In the genomic region with DNA sequence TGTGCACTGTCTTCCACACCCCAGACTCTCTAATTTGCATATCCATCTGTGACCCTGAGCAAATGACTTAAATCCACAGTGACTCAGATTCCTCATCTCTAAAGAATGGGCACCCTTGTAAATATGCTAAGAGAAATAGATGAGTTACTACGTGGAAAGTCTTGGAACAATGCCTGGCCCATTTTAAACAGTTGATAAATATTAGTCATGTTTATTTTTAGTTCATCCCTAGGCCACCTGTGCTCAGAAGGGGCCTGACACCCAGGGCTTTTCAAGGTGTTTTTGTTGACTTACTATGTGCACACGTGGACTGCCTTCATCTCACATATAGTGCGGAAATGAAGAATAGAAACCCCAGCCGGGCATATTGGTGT, we compare ENCODE assay signal across 10 cellular contexts. TPM values are rescaled to one million over a fixed set of nuclear protein-coding genes. Genes with fewer than 3 reads are reported as not detected.
DNase-seq lines count a peak whose midpoint lies in the region; ATAC-seq and TF ChIP-seq lines count a peak whose summit lies in the region.
"Had no signal": no experiment of that assay in that cellular context is flagged by ENCODE, and none has a peak within 500 bp of the region (broad histone marks: within the 10 kb centered on the region; RNA-seq: fewer than 3 reads in every experiment).

No MANE protein-coding gene starts in this region.

- DNase-seq in AG08396 (ENCODE audit: low spot score): peak; percentile 73
- peak; percentile 95 for DNase-seq in HT-29 (ENCODE audit: low spot score)
- peak; percentile 72 to 87 (median 80) for DNase-seq in adrenal gland
- DNase-seq in kidney glomerular epithelial cell (lab: John Stamatoyannopoulos, UW): peak; percentile 95
- DNase-seq in trophoblast cell: no peak
- no peak for DNase-seq in NOMO-1 (lab: John Stamatoyannopoulos, UW; ENCODE audit: unreplicated experiment in 2 of 2)
- DNase-seq in T-helper 2 cell treated with Interferon-gamma antibody and Interleukin-4, amounts not matched to agents 5 μg/mL and 100 μg/mL, for 36 hours (ENCODE audit: low spot score): no peak
- DNase-seq: NCI-H526 treated with DMSO at 0.1 percent for 48 hours had no signal

- TF ChIP-seq CTCF in adrenal gland (IDR thresholded peaks at IDR 0.05): no peak

- H3K27me3 ChIP-seq in adrenal gland: no peaks in the 10 kb centered on the region
- H3K27me3 ChIP-seq in trophoblast cell (ENCODE audit: insufficient read depth, low read length): no peaks in the 10 kb centered on the region

- H3K4me1 ChIP-seq in adrenal gland (replicated peaks in 1 of 2) (peaks cover 8 to 26% of the 10 kb centered on the region in 2 donors), trophoblast cell (ENCODE audit: control insufficient read depth in 1 of 2, insufficient read depth in 2 of 2, low read length in 2 of 2) (peaks cover 0 to 5% of the 10 kb centered on the region in 2 experiments)

- intact Hi-C loops in adrenal gland (cut with DNase I): no loop called here

- peaks cover 6% of the 10 kb centered on the region for H3K27me3 Mint-ChIP-seq in T-helper 2 cell treated with Interferon-gamma antibody and Interleukin-4, amounts not matched to agents 5 μg/mL and 100 μg/mL, for 36 hours (ENCODE audit: low read depth)

- H3K79me2 ChIP-seq in trophoblast cell (ENCODE audit: control insufficient read depth, insufficient read depth, low read length, poor library complexity): no peaks in the 10 kb centered on the region

- H3K4me1 Mint-ChIP-seq in T-helper 2 cell treated with Interferon-gamma antibody and Interleukin-4, amounts not matched to agents 5 μg/mL and 100 μg/mL, for 36 hours (ENCODE audit: low read depth): peaks cover 2% of the 10 kb centered on the region
- H3K4me1 Mint-ChIP-seq: memory B cell had no signal

- H3K9me3 Mint-ChIP-seq in T-helper 2 cell treated with Interferon-gamma antibody and Interleukin-4, amounts not matched to agents 5 μg/mL and 100 μg/mL, for 36 hours: peaks cover 6% of the 10 kb centered on the region

- H3K9me3 ChIP-seq in adrenal gland (replicated peaks in 1 of 3) (peaks cover 0 to 3% (median 0%) of the 10 kb centered on the region in 3 donors), trophoblast cell (ENCODE audit: insufficient read depth, low read depth, low read length) (peaks cover 2% of the 10 kb centered on the region)

- H3K27ac ChIP-seq in adrenal gland (peak overlapping the region; percentile 81 to 95 (median 91)), trophoblast cell (ENCODE audit: low read depth, low read length) (no peak overlapping the region)

- 25 to 40% (median 29%) methylated on average over 4 of the region's 4 CpGs for whole genome bisulfite sequencing in adrenal gland, 4 donors
- no CpG with 5 or more reads among the region's 4 CpGs for WGBS in trophoblast cell (ENCODE audit: extremely low coverage, insufficient coverage, insufficient read length)

- no peak overlapping the region for H3K18ac ChIP-seq in trophoblast cell (ENCODE audit: low read length)

- no peak overlapping the region for H3K23ac ChIP-seq in trophoblast cell (ENCODE audit: low read length)

- no peaks in the 10 kb centered on the region for H3K79me1 ChIP-seq in trophoblast cell (ENCODE audit: low read length)

- H2BK12ac ChIP-seq in trophoblast cell (ENCODE audit: low read length): no peak overlapping the region

- H3K27ac Mint-ChIP-seq in T-helper 2 cell treated with Interferon-gamma antibody and Interleukin-4, amounts not matched to agents 5 μg/mL and 100 μg/mL, for 36 hours: no peak overlapping the region
- H3K27ac Mint-ChIP-seq: memory B cell had no signal

- no peak overlapping the region for H2BK120ac ChIP-seq in trophoblast cell (ENCODE audit: insufficient read depth, low read length, poor library complexity)

- H3K4me3 ChIP-seq in adrenal gland: no peak overlapping the region
- no peak overlapping the region for H3K4me3 ChIP-seq in trophoblast cell (ENCODE audit: low read depth, low read length)

- no peak overlapping the region for H2AK5ac ChIP-seq in trophoblast cell (ENCODE audit: low read length)

- no peak overlapping the region for H4K8ac ChIP-seq in trophoblast cell (ENCODE audit: low read depth, low read length)

- H4K12ac ChIP-seq in trophoblast cell (ENCODE audit: low read depth, low read length): no peak overlapping the region

- no peak overlapping the region for H2AFZ ChIP-seq in trophoblast cell (ENCODE audit: insufficient read depth, low read length, poor library complexity)

- peaks cover 2% of the 10 kb centered on the region for H3K36me3 Mint-ChIP-seq in T-helper 2 cell treated with Interferon-gamma antibody and Interleukin-4, amounts not matched to agents 5 μg/mL and 100 μg/mL, for 36 hours (ENCODE audit: low read depth)
- H3K36me3 Mint-ChIP-seq: memory B cell had no signal

- no peak overlapping the region for H3K9ac ChIP-seq in trophoblast cell (ENCODE audit: low read length)

- ATAC-seq in GM18511 (IDR thresholded peaks at IDR 0.05; ENCODE audit: unreplicated experiment): no peak

- TF ChIP-seq POLR2A in adrenal gland (IDR thresholded peaks at IDR 0.05): peak in 1 of 2 donors; percentile 50

- no peak overlapping the region for H3K4me3 Mint-ChIP-seq in T-helper 2 cell treated with Interferon-gamma antibody and Interleukin-4, amounts not matched to agents 5 μg/mL and 100 μg/mL, for 36 hours
- H3K4me3 Mint-ChIP-seq: memory B cell had no signal

- H2BK5ac ChIP-seq in trophoblast cell (ENCODE audit: low read depth, low read length, poor library complexity): no peak overlapping the region

- H3K4me2 ChIP-seq in trophoblast cell (ENCODE audit: low read length): no peak overlapping the region

- H3K14ac ChIP-seq in trophoblast cell (ENCODE audit: low read length): no peak overlapping the region

- no peak overlapping the region for H3K4ac ChIP-seq in trophoblast cell (ENCODE audit: low read depth, low read length)

- H4K91ac ChIP-seq in trophoblast cell (ENCODE audit: low read depth, low read length): no peak overlapping the region

- H3K36me3 ChIP-seq in adrenal gland (replicated peaks in 1 of 2) (no peaks in the 10 kb centered on the region), trophoblast cell (ENCODE audit: control insufficient read depth in 1 of 2, insufficient read depth in 2 of 2, low read length in 2 of 2) (no peaks in the 10 kb centered on the region)

RNA-seq across cellular contexts. Expression of gene PTPRH, which starts 0.8 kb away (rescaled TPM):
- total RNA-seq in HT-29 (2014; rRNA removed; shearing (Covaris generic)): 87.1 and 103 TPM in 2 replicates
- total RNA-seq in adrenal gland: 10 to 100 TPM; 42.8 to 93.8 (median 52.9) TPM
- 10 to 100 TPM; 30.1 to 54.9 (median 34.9) TPM for polyA plus RNA-seq in adrenal gland
- polyA plus RNA-seq in trophoblast cell (2013): 0.11 TPM in 2 replicates

RNA-seq across cellular contexts. Expression of gene TMEM86B, which starts 18.5 kb away (rescaled TPM):
- 9.9 and 10.6 TPM in 2 replicates for total RNA-seq in HT-29 (2014; rRNA removed; shearing (Covaris generic))
- 1 to 10 TPM; 1.5 to 5.2 (median 4.3) TPM for total RNA-seq in adrenal gland
- 10 to 100 TPM in 2 of 3 donors, under 1 TPM in 1; 0.20 to 47.8 (median 23.1) TPM for polyA plus RNA-seq in adrenal gland
- polyA plus RNA-seq in trophoblast cell (2013): 1.2 TPM in 2 replicates

RNA-seq across cellular contexts. Expression of gene SYT5, which starts 30.0 kb away (rescaled TPM):
- total RNA-seq in HT-29 (2014; rRNA removed; shearing (Covaris generic)): 0.71 and 1.5 TPM in 2 replicates
- total RNA-seq in adrenal gland: 10 to 100 TPM in 2 of 8 donors, 1 to 10 TPM in 2, under 1 TPM in 1, not detected in 3; 0.07 to 12.1 (median 5.9) TPM
- 10 to 100 TPM; 19.5 to 52.0 (median 22.1) TPM for polyA plus RNA-seq in adrenal gland
- 0.08 and 0.11 TPM in 2 replicates for polyA plus RNA-seq in trophoblast cell (2013)

RNA-seq across cellular contexts. Expression of gene DNAAF3, which starts 43.7 kb away (rescaled TPM):
- total RNA-seq in HT-29 (2014; rRNA removed; shearing (Covaris generic)): 17.3 and 21.1 TPM in 2 replicates
- total RNA-seq in adrenal gland: 1 to 10 TPM; 2.1 to 5.8 (median 3.6) TPM
- 1 to 10 TPM; 2.1 to 4.5 (median 3.9) TPM for polyA plus RNA-seq in adrenal gland
- polyA plus RNA-seq in trophoblast cell (2013): 0.44 and 0.53 TPM in 2 replicates

RNA-seq across cellular contexts. Expression of gene PPP6R1, which starts 48.7 kb away (rescaled TPM):
- 111 and 131 TPM in 2 replicates for total RNA-seq in HT-29 (2014; rRNA removed; shearing (Covaris generic))
- total RNA-seq in adrenal gland: 100 to 1,000 TPM in 2 of 8 donors, 10 to 100 TPM in 6; 55.1 to 116 (median 87.9) TPM
- 100 to 1,000 TPM in 1 of 3 donors, 10 to 100 TPM in 2; 33.4 to 102 (median 56.1) TPM for polyA plus RNA-seq in adrenal gland
- polyA plus RNA-seq in trophoblast cell (2013): 46.5 and 48.3 TPM in 2 replicates

Comparison
In these comparisons a context has a peak if more than half of its experiments do, and no peak if none do; other contexts are left out.
1. DNase-seq: peak in AG08396 (single experiment), HT-29 (single experiment), adrenal gland (7 of 7) and kidney glomerular epithelial cell (single experiment); none in trophoblast cell (0 of 2), NOMO-1 (0 of 2) and T-helper 2 cell treated with Interferon-gamma antibody and Interleukin-4, amounts not matched to agents 5 μg/mL and 100 μg/mL, for 36 hours (single experiment).